Comparison of ENCODE assay signal across 15 cellular contexts in the genomic region with DNA sequence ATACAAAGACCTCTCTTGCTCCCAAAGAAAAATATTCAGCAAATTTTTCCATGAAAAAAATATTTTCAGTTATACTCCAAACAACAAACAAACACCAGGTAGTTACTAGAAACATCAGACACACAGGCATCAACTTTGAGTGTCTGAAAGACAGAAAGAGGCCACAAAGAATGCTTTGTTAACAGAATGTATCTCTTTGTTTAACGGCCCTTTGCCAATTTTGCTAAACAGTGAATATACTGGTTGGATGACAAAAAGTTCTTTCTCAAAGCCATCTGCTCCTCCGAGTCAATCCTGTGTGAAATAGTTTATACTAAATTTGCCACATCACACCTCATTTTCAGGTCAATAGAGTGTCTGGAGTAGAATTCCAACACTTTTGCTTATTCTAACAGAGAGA.
DNase-seq lines count a peak whose midpoint lies in the region; ATAC-seq and TF ChIP-seq lines count a peak whose summit lies in the region.
"Had no signal": no experiment of that assay in that cellular context is flagged by ENCODE, and none has a peak within 500 bp of the region (broad histone marks: within the 10 kb centered on the region; RNA-seq: fewer than 3 reads in every experiment).

No MANE protein-coding gene starts in this region.

- no peaks in the 10 kb centered on the region for H3K36me3 ChIP-seq in OCI-LY7 (ENCODE audit: insufficient read depth, low read length)
- H3K36me3 ChIP-seq: BLaER1, HAP-1 had no signal

- DNase-seq in cerebellar cortex (ENCODE audit: low spot score) (peak; percentile 34), medulla oblongata (ENCODE audit: extremely low spot score) (peak; percentile 79), putamen (ENCODE audit: low spot score) (peak; percentile 9), OCI-LY7 (ENCODE audit: low spot score) (no peak), left cardiac atrium (no peak), AG08395 (ENCODE audit: low spot score) (no peak)
- DNase-seq: ACHN; AML-193; Calu3; CD4-positive, alpha-beta memory T cell; DMS79 treated with DMSO at 0.1 percent for 48 hours had no signal

- H4K20me1 ChIP-seq in OCI-LY7 (ENCODE audit: insufficient read depth, low read length): no peaks in the 10 kb centered on the region
- H4K20me1 ChIP-seq: BLaER1 had no signal

- peaks cover 10% of the 10 kb centered on the region for H3K9me3 ChIP-seq in OCI-LY7 (ENCODE audit: low read length)

- H3K4me1 ChIP-seq in OCI-LY7 (ENCODE audit: insufficient read depth, low read length, poor library complexity, severe bottlenecking): no peaks in the 10 kb centered on the region
- H3K4me1 ChIP-seq: BLaER1, HAP-1 had no signal

- CTCF ChIA-PET in OCI-LY7 (lab: Charles Lee; ENCODE audit: unreplicated experiment): no interaction called here

- H3K9me2 ChIP-seq in OCI-LY7 (ENCODE audit: insufficient read depth, low read length): no peaks in the 10 kb centered on the region

- H3K4me2 ChIP-seq in OCI-LY7 (ENCODE audit: low read length): no peak overlapping the region
- H3K4me2 ChIP-seq: BLaER1 had no signal

- H3K27ac ChIP-seq in OCI-LY7 (ENCODE audit: low read depth, low read length, poor library complexity, severe bottlenecking): no peak overlapping the region
- H3K27ac ChIP-seq: BLaER1, HL-60 had no signal

- BruUV-seq in OCI-LY7 (replicated peaks; lab: Mats Ljungman, UMichigan): no TSS peak

- no peak for TF ChIP-seq CTCF in OCI-LY7 (conservative IDR thresholded peaks at IDR 0.05; ENCODE audit: low read length)

- H3K79me2 ChIP-seq in OCI-LY7 (ENCODE audit: insufficient read depth, low read depth, low read length): no peaks in the 10 kb centered on the region

- intact Hi-C loops in OCI-LY7 (cut with micrococcal nuclease; ENCODE audit: unreplicated experiment): no loop called here
- intact Hi-C loops in left cardiac atrium (cut with DNase I): no loop called here

- H3K4me3 ChIP-seq in OCI-LY7 (ENCODE audit: low read depth, low read length, poor library complexity, severe bottlenecking): no peak overlapping the region
- H3K4me3 ChIP-seq: BLaER1, HAP-1 had no signal

- ATAC-seq in HG03460 (IDR thresholded peaks at IDR 0.05; ENCODE audit: unreplicated experiment) (no peak), left cardiac atrium (no peak)

- H2AFZ ChIP-seq in OCI-LY7 (ENCODE audit: low read length): no peak overlapping the region

- POLR2A ChIA-PET in OCI-LY7 (lab: Charles Lee): no interaction called here

Comparison
In these comparisons a context has a peak if more than half of its experiments do, and no peak if none do; other contexts are left out.
1. DNase-seq: peak in cerebellar cortex (single experiment), medulla oblongata (single experiment) and putamen (single experiment); none in OCI-LY7 (single experiment), left cardiac atrium (single experiment) and AG08395 (single experiment).